In genomic region chr1:151055581-151055980, GRCh38 we compare ENCODE assay signal across 11 cellular contexts. TPM values are rescaled to one million over a fixed set of nuclear protein-coding genes. Genes with fewer than 3 reads are reported as not detected.
DNase-seq lines count a peak whose midpoint lies in the region; ATAC-seq and TF ChIP-seq lines count a peak whose summit lies in the region.
"Had no signal": no experiment of that assay in that cellular context is flagged by ENCODE, and none has a peak within 500 bp of the region (broad histone marks: within the 10 kb centered on the region; RNA-seq: fewer than 3 reads in every experiment).

No MANE protein-coding gene starts in this region.

- ATAC-seq in activated CD4-positive, alpha-beta T cell treated with anti-CD3 and anti-CD28 coated beads for 36 hours, result no peak
- no peak for ATAC-seq in memory B cell (ENCODE audit: low read depth)
- ATAC-seq: A549 had no signal

- POLR2A ChIA-PET in activated CD4-positive, alpha-beta T cell treated with anti-CD3 and anti-CD28 coated beads for 36 hours (lab: Charles Lee), result no interaction called here

- peak overlapping the region; percentile 93 for H3K4me3 Mint-ChIP-seq in activated CD4-positive, alpha-beta T cell treated with anti-CD3 and anti-CD28 coated beads for 36 hours
- peak overlapping the region; percentile 95 for H3K4me3 Mint-ChIP-seq in activated T-helper 1 cell treated with anti-CD3 and anti-CD28 coated beads, Interleukin-12 subunit alpha, Interleukin-12 subunit beta, Interleukin-2, Interleukin-4 antibody, amounts not matched to agents 30 ng/mL and 10 ng/mL and 1 ng/mL, durations not matched to agents 14 hours and 24 hours and 36 hours
- H3K4me3 Mint-ChIP-seq in memory B cell, result peak overlapping the region; percentile 96

- H3K27ac ChIP-seq in stomach (peak overlapping the region; percentile 63 to 99 (median 97)), brain microvascular endothelial cell (no peak overlapping the region)
- H3K27ac ChIP-seq: SJSA1 had no signal

- H3K4me1 ChIP-seq in stomach, result peaks cover 28 to 59% (median 46%) of the 10 kb centered on the region in 4 donors

- H3K4me3 ChIP-seq in stomach (peak overlapping the region in 2 of 4 donors; percentile 77 to 80), brain microvascular endothelial cell (ENCODE audit: low read depth, low read length) (no peak overlapping the region)
- H3K4me3 ChIP-seq: A549, SJSA1 had no signal

- no peak for TF ChIP-seq POLR2A in stomach (IDR thresholded peaks at IDR 0.05)

- 43 to 90% (median 46%) methylated on average over 1 to 2 of the region's 2 CpGs for WGBS in stomach, 5 donors

- H3K36me3 Mint-ChIP-seq in activated CD4-positive, alpha-beta T cell treated with anti-CD3 and anti-CD28 coated beads for 36 hours (ENCODE audit: low read depth), result peaks cover 75% of the 10 kb centered on the region
- peaks cover 61% of the 10 kb centered on the region for H3K36me3 Mint-ChIP-seq in activated T-helper 1 cell treated with anti-CD3 and anti-CD28 coated beads, Interleukin-12 subunit alpha, Interleukin-12 subunit beta, Interleukin-2, Interleukin-4 antibody, amounts not matched to agents 30 ng/mL and 10 ng/mL and 1 ng/mL, durations not matched to agents 14 hours and 24 hours and 36 hours (ENCODE audit: low read depth)
- peaks cover 43% of the 10 kb centered on the region for H3K36me3 Mint-ChIP-seq in memory B cell

- no peaks in the 10 kb centered on the region for H3K27me3 Mint-ChIP-seq in activated CD4-positive, alpha-beta T cell treated with anti-CD3 and anti-CD28 coated beads for 36 hours
- H3K27me3 Mint-ChIP-seq in activated T-helper 1 cell treated with anti-CD3 and anti-CD28 coated beads, Interleukin-12 subunit alpha, Interleukin-12 subunit beta, Interleukin-2, Interleukin-4 antibody, amounts not matched to agents 30 ng/mL and 10 ng/mL and 1 ng/mL, durations not matched to agents 14 hours and 24 hours and 36 hours (ENCODE audit: insufficient read depth), result no peaks in the 10 kb centered on the region
- no peaks in the 10 kb centered on the region for H3K27me3 Mint-ChIP-seq in memory B cell

- peaks cover 60% of the 10 kb centered on the region for H3K4me1 Mint-ChIP-seq in activated CD4-positive, alpha-beta T cell treated with anti-CD3 and anti-CD28 coated beads for 36 hours
- H3K4me1 Mint-ChIP-seq in activated T-helper 1 cell treated with anti-CD3 and anti-CD28 coated beads, Interleukin-12 subunit alpha, Interleukin-12 subunit beta, Interleukin-2, Interleukin-4 antibody, amounts not matched to agents 30 ng/mL and 10 ng/mL and 1 ng/mL, durations not matched to agents 14 hours and 24 hours and 36 hours (ENCODE audit: low read depth), result peaks cover 59% of the 10 kb centered on the region
- H3K4me1 Mint-ChIP-seq in memory B cell, result peaks cover 50% of the 10 kb centered on the region

- H3K27me3 ChIP-seq in stomach, result no peaks in the 10 kb centered on the region
- H3K27me3 ChIP-seq in brain microvascular endothelial cell (replicated peaks), result no peaks in the 10 kb centered on the region
- H3K27me3 ChIP-seq: SJSA1 had no signal

- no peaks in the 10 kb centered on the region for H3K9me3 Mint-ChIP-seq in activated CD4-positive, alpha-beta T cell treated with anti-CD3 and anti-CD28 coated beads for 36 hours (ENCODE audit: low read depth)
- no peaks in the 10 kb centered on the region for H3K9me3 Mint-ChIP-seq in activated T-helper 1 cell treated with anti-CD3 and anti-CD28 coated beads, Interleukin-12 subunit alpha, Interleukin-12 subunit beta, Interleukin-2, Interleukin-4 antibody, amounts not matched to agents 30 ng/mL and 10 ng/mL and 1 ng/mL, durations not matched to agents 14 hours and 24 hours and 36 hours
- no peaks in the 10 kb centered on the region for H3K9me3 Mint-ChIP-seq in memory B cell

- in situ Hi-C loops in brain microvascular endothelial cell (cut with HindIII; ENCODE audit: low pct_ligation_motif_present, low sequenced_read_pairs), result no loop called here

- H3K27ac Mint-ChIP-seq in activated CD4-positive, alpha-beta T cell treated with anti-CD3 and anti-CD28 coated beads for 36 hours, result peak overlapping the region; percentile 98
- H3K27ac Mint-ChIP-seq in activated T-helper 1 cell treated with anti-CD3 and anti-CD28 coated beads, Interleukin-12 subunit alpha, Interleukin-12 subunit beta, Interleukin-2, Interleukin-4 antibody, amounts not matched to agents 30 ng/mL and 10 ng/mL and 1 ng/mL, durations not matched to agents 14 hours and 24 hours and 36 hours, result peak overlapping the region; percentile 97
- H3K27ac Mint-ChIP-seq in memory B cell, result peak overlapping the region; percentile 99

- TF ChIP-seq EP300 in stomach (IDR thresholded peaks at IDR 0.05), result no peak

- TF ChIP-seq CTCF in stomach (IDR thresholded peaks at IDR 0.05) (no peak), brain microvascular endothelial cell (IDR thresholded peaks at IDR 0.05; ENCODE audit: low read depth, low read length, missing control alignments) (no peak)

- peaks cover 37 to 56% (median 51%) of the 10 kb centered on the region in 4 donors for H3K36me3 ChIP-seq in stomach
- H3K36me3 ChIP-seq in brain microvascular endothelial cell (replicated peaks), result peaks cover 64% of the 10 kb centered on the region

- H3K9me3 ChIP-seq in stomach, result no peaks in the 10 kb centered on the region
- H3K9me3 ChIP-seq: A549, SJSA1 had no signal

- no peak for DNase-seq in activated CD4-positive, alpha-beta T cell treated with anti-CD3 and anti-CD28 coated beads for 36 hours
- no peak for DNase-seq in activated CD4-positive, alpha-beta T cell treated with anti-CD3 and anti-CD28 coated beads, Interleukin-2, amount 50 U/mL, for 1 hour
- DNase-seq in activated T-helper 1 cell treated with anti-CD3 and anti-CD28 coated beads, Interleukin-12 subunit alpha, Interleukin-12 subunit beta, Interleukin-2, Interleukin-4 antibody, amounts not matched to agents 30 ng/mL and 10 ng/mL and 1 ng/mL, durations not matched to agents 14 hours and 24 hours and 36 hours (ENCODE audit: low spot score), result no peak
- DNase-seq in memory B cell (ENCODE audit: low spot score in 2 of 2) (no peak), stomach (no peak), brain microvascular endothelial cell (no peak), GM19240 (ENCODE audit: insufficient read length, low spot score) (no peak)
- DNase-seq in effector CD8-positive, alpha-beta T cell (lab: John Stamatoyannopoulos, UW), result no peak
- DNase-seq: NCI-H2107 had no signal

- CTCF ChIA-PET in activated CD4-positive, alpha-beta T cell treated with anti-CD3 and anti-CD28 coated beads for 36 hours (lab: Charles Lee), result interaction anchor here (0.6 to 1.8 kb wide), 4 partner anchors 8 to 446 kb away, joined by 3 to 6 read pairs (median 4); partner anchors contain the start of gene C1orf56

- intact Hi-C loops in activated CD4-positive, alpha-beta T cell treated with anti-CD3 and anti-CD28 coated beads for 36 hours (cut with DNase I, micrococcal nuclease), result loop anchor here in 1 of 2 experiments (5.0 kb wide), 1 partner anchor 493 kb away; no protein-coding TSS in a partner anchor
- intact Hi-C loops in activated T-helper 1 cell treated with anti-CD3 and anti-CD28 coated beads, Interleukin-12 subunit alpha, Interleukin-12 subunit beta, Interleukin-2, Interleukin-4 antibody, amounts not matched to agents 30 ng/mL and 10 ng/mL and 1 ng/mL, durations not matched to agents 14 hours and 24 hours and 36 hours (cut with micrococcal nuclease), result loop anchor here (5.0 kb wide), 6 partner anchors 128 to 493 kb away; partner anchors contain the start of genes ENSA, PI4KB, RFX5 and SETDB1
- intact Hi-C loops in stomach (cut with DNase I; ENCODE audit: low total_unique reads), result no loop called here

RNA-seq across cellular contexts. Expression of gene CDC42SE1, which starts 3.8 kb away (rescaled TPM):
- total RNA-seq in activated CD4-positive, alpha-beta T cell treated with anti-CD3 and anti-CD28 coated beads for 36 hours, result 100 to 1,000 TPM in 1 of 2 experiments, 10 to 100 TPM in 1; 95.4 to 101 TPM
- total RNA-seq in activated T-helper 1 cell treated with anti-CD3 and anti-CD28 coated beads, Interleukin-12 subunit alpha, Interleukin-12 subunit beta, Interleukin-2, Interleukin-4 antibody, amounts not matched to agents 30 ng/mL and 10 ng/mL and 1 ng/mL, durations not matched to agents 14 hours and 24 hours and 36 hours, result 216 and 219 TPM in 2 replicates
- total RNA-seq in stomach, result 10 to 100 TPM; 28.1 to 90.3 (median 52.5) TPM
- polyA plus RNA-seq in stomach, result 10 to 100 TPM; 41.6 to 49.2 (median 47.1) TPM

RNA-seq across cellular contexts. Expression of gene MLLT11, which starts 4.6 kb away (rescaled TPM):
- total RNA-seq in activated CD4-positive, alpha-beta T cell treated with anti-CD3 and anti-CD28 coated beads for 36 hours, result 1 to 10 TPM; 3.3 to 4.4 TPM
- 3.5 and 3.7 TPM in 2 replicates for total RNA-seq in activated T-helper 1 cell treated with anti-CD3 and anti-CD28 coated beads, Interleukin-12 subunit alpha, Interleukin-12 subunit beta, Interleukin-2, Interleukin-4 antibody, amounts not matched to agents 30 ng/mL and 10 ng/mL and 1 ng/mL, durations not matched to agents 14 hours and 24 hours and 36 hours
- 10 to 100 TPM in 1 of 5 donors, 1 to 10 TPM in 1, under 1 TPM in 1, not detected in 2; 0.72 to 14.0 (median 3.1) TPM for total RNA-seq in stomach
- 1 to 10 TPM; 1.1 to 2.4 (median 1.4) TPM for polyA plus RNA-seq in stomach

RNA-seq across cellular contexts. Expression of gene C1orf56, which starts 8.0 kb away (rescaled TPM):
- total RNA-seq in activated CD4-positive, alpha-beta T cell treated with anti-CD3 and anti-CD28 coated beads for 36 hours, result 1 to 10 TPM; 1.3 to 1.5 TPM
- total RNA-seq in activated T-helper 1 cell treated with anti-CD3 and anti-CD28 coated beads, Interleukin-12 subunit alpha, Interleukin-12 subunit beta, Interleukin-2, Interleukin-4 antibody, amounts not matched to agents 30 ng/mL and 10 ng/mL and 1 ng/mL, durations not matched to agents 14 hours and 24 hours and 36 hours, result 1.6 and 1.7 TPM in 2 replicates
- 1 to 10 TPM in 4 of 5 donors, under 1 TPM in 1; 0.73 to 6.4 (median 3.5) TPM for total RNA-seq in stomach
- 1 to 10 TPM; 2.4 to 6.0 (median 2.5) TPM for polyA plus RNA-seq in stomach

RNA-seq across cellular contexts. Expression of gene GABPB2, which starts 15.0 kb away (rescaled TPM):
- total RNA-seq in activated CD4-positive, alpha-beta T cell treated with anti-CD3 and anti-CD28 coated beads for 36 hours, result 10 to 100 TPM; 16.6 to 19.2 TPM
- 19.4 and 21.5 TPM in 2 replicates for total RNA-seq in activated T-helper 1 cell treated with anti-CD3 and anti-CD28 coated beads, Interleukin-12 subunit alpha, Interleukin-12 subunit beta, Interleukin-2, Interleukin-4 antibody, amounts not matched to agents 30 ng/mL and 10 ng/mL and 1 ng/mL, durations not matched to agents 14 hours and 24 hours and 36 hours
- 10 to 100 TPM in 2 of 5 donors, 1 to 10 TPM in 3; 5.2 to 52.2 (median 8.8) TPM for total RNA-seq in stomach
- polyA plus RNA-seq in stomach, result 1 to 10 TPM; 3.9 to 5.4 (median 4.3) TPM

RNA-seq across cellular contexts. Expression of gene BNIPL, which starts 19.2 kb away (rescaled TPM):
- 1 to 10 TPM in 1 of 2 experiments, under 1 TPM in 1; 0.98 to 1.6 TPM for total RNA-seq in activated CD4-positive, alpha-beta T cell treated with anti-CD3 and anti-CD28 coated beads for 36 hours
- 0.70 and 0.73 TPM in 2 replicates for total RNA-seq in activated T-helper 1 cell treated with anti-CD3 and anti-CD28 coated beads, Interleukin-12 subunit alpha, Interleukin-12 subunit beta, Interleukin-2, Interleukin-4 antibody, amounts not matched to agents 30 ng/mL and 10 ng/mL and 1 ng/mL, durations not matched to agents 14 hours and 24 hours and 36 hours
- total RNA-seq in stomach, result 1 to 10 TPM in 1 of 5 donors, not detected in 4; 1.3 TPM
- polyA plus RNA-seq in stomach, result 10 to 100 TPM in 1 of 3 donors, under 1 TPM in 1, not detected in 1; 0.25 to 35.1 TPM
